28 cellular contexts compared by ENCODE assay signal in the genomic region with DNA sequence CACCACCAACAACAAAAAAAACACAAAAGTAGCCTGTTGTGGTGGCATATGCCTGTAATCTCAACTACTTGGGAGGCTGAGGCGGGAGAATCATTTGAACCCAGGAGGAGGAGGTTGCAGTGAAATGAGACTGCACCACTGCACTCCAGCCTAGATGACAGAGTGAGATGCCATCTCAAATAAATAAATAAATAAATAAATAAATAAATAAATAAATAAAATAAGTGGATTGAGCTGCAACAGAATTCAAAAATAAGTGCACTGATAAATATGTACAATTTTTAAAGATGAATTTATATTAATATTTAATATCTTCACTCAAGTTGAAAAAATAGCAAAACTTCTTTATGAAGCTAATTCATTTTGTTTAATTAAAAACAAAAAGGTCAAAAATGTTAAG.
"Had no signal": no experiment of that assay in that cellular context is flagged by ENCODE, and none has a peak within 500 bp of the region (broad histone marks: within the 10 kb centered on the region; RNA-seq: fewer than 3 reads in every experiment).

No MANE protein-coding gene starts in this region.

- FAIRE-seq: urothelium cell line had no signal

- H3K27me3 Mint-ChIP-seq: stimulated activated memory B cell treated with anti-CD40 and anti-IgM and Interleukin-4, amounts not matched to agents 10 μg/mL and 1 μg/mL and 100 μg/mL, for 72 hours; stimulated activated naive B cell treated with anti-CD40 and anti-IgM and Interleukin-4, amounts not matched to agents 10 μg/mL and 1 μg/mL and 100 μg/mL, for 72 hours; stimulated activated naive CD8-positive, alpha-beta T cell treated with anti-CD3 and anti-CD28 coated beads, Interleukin-15, Interleukin-2, amounts not matched to agents 100 ng/mL and 50 ng/mL, for 24 hours; type B pancreatic cell had no signal

- H3K27ac Mint-ChIP-seq: stimulated activated memory B cell treated with anti-CD40 and anti-IgM and Interleukin-4, amounts not matched to agents 10 μg/mL and 1 μg/mL and 100 μg/mL, for 72 hours; stimulated activated naive B cell treated with anti-CD40 and anti-IgM and Interleukin-4, amounts not matched to agents 10 μg/mL and 1 μg/mL and 100 μg/mL, for 72 hours; stimulated activated naive CD8-positive, alpha-beta T cell treated with anti-CD3 and anti-CD28 coated beads, Interleukin-15, Interleukin-2, amounts not matched to agents 100 ng/mL and 50 ng/mL, for 24 hours; type B pancreatic cell had no signal

- H3K4me1 Mint-ChIP-seq: stimulated activated memory B cell treated with anti-CD40 and anti-IgM and Interleukin-4, amounts not matched to agents 10 μg/mL and 1 μg/mL and 100 μg/mL, for 72 hours; stimulated activated naive B cell treated with anti-CD40 and anti-IgM and Interleukin-4, amounts not matched to agents 10 μg/mL and 1 μg/mL and 100 μg/mL, for 72 hours; stimulated activated naive CD8-positive, alpha-beta T cell treated with anti-CD3 and anti-CD28 coated beads, Interleukin-15, amount 100 ng/mL, for 72 hours had no signal

- H3K9me3 ChIP-seq: stomach, suprapubic skin, testis, thoracic aorta, thyroid gland, tibial artery, transverse colon, upper lobe of left lung, upper lobe of right lung, uterus, vagina had no signal

- H3K9me3 Mint-ChIP-seq: stimulated activated memory B cell treated with anti-CD40 and anti-IgM and Interleukin-4, amounts not matched to agents 10 μg/mL and 1 μg/mL and 100 μg/mL, for 72 hours; stimulated activated naive CD8-positive, alpha-beta T cell treated with anti-CD3 and anti-CD28 coated beads, Interleukin-15, amount 100 ng/mL, for 72 hours; stimulated activated naive CD8-positive, alpha-beta T cell treated with anti-CD3 and anti-CD28 coated beads, Interleukin-15, Interleukin-2, amounts not matched to agents 100 ng/mL and 50 ng/mL, for 24 hours had no signal

- H3K36me3 Mint-ChIP-seq: stimulated activated memory B cell treated with anti-CD40 and anti-IgM and Interleukin-4, amounts not matched to agents 10 μg/mL and 1 μg/mL and 100 μg/mL, for 72 hours; stimulated activated naive B cell treated with anti-CD40 and anti-IgM and Interleukin-4, amounts not matched to agents 10 μg/mL and 1 μg/mL and 100 μg/mL, for 72 hours; type B pancreatic cell had no signal

- H3K4me3 Mint-ChIP-seq: stimulated activated memory B cell treated with anti-CD40 and anti-IgM and Interleukin-4, amounts not matched to agents 10 μg/mL and 1 μg/mL and 100 μg/mL, for 72 hours; stimulated activated naive B cell treated with anti-CD40 and anti-IgM and Interleukin-4, amounts not matched to agents 10 μg/mL and 1 μg/mL and 100 μg/mL, for 72 hours; stimulated activated naive CD8-positive, alpha-beta T cell treated with anti-CD3 and anti-CD28 coated beads, Interleukin-15, amount 100 ng/mL, for 72 hours; stimulated activated naive CD8-positive, alpha-beta T cell treated with anti-CD3 and anti-CD28 coated beads, Interleukin-15, Interleukin-2, amounts not matched to agents 100 ng/mL and 50 ng/mL, for 24 hours; type B pancreatic cell had no signal

- H3K4me1 ChIP-seq: stomach, suprapubic skin, testis, thyroid gland, tibial artery, tibial nerve, transverse colon, upper lobe of left lung, upper lobe of right lung, uterus, vagina had no signal

- H3K36me3 ChIP-seq: stomach, suprapubic skin, thoracic aorta, thyroid gland, tibial artery, tibial nerve, transverse colon, upper lobe of left lung, upper lobe of right lung, uterus, vagina had no signal

- H3K27me3 ChIP-seq: stomach, suprapubic skin, testis, thyroid gland, tibial artery, tibial nerve, transverse colon, upper lobe of left lung, upper lobe of right lung, uterus, vagina had no signal

- DNase-seq: stimulated activated CD4-positive, alpha-beta T cell treated with anti-CD3 and anti-CD28 coated beads, Interleukin-2, amount 100 ng/mL, for 48 hours; stimulated activated CD4-positive, alpha-beta T cell treated with anti-CD3 and anti-CD28 coated beads, Interleukin-4, amount 100 ng/mL, for 1 hour; stimulated activated CD4-positive, alpha-beta T cell treated with anti-CD3 and anti-CD28 coated beads, Interleukin-4, amount 100 ng/mL, for 24 hours; stimulated activated CD4-positive, alpha-beta T cell treated with anti-CD3 and anti-CD28 coated beads, Interleukin-4, amount 100 ng/mL, for 4 hours; stimulated activated CD8-positive, alpha-beta memory T cell treated with anti-CD3 and anti-CD28 coated beads, Interleukin-4, amount 100 ng/mL, for 48 hours; stimulated activated naive B cell treated with anti-CD40 and anti-IgM and Interleukin-4, amounts not matched to agents 10 μg/mL and 1 μg/mL and 100 μg/mL, for 72 hours; stimulated activated naive CD4-positive, alpha-beta T cell; stimulated activated naive CD4-positive, alpha-beta T cell treated with Interleukin-2 at 50 U/mL for 16 hours; stimulated activated naive CD8-positive, alpha-beta T cell treated with anti-CD3 and anti-CD28 coated beads, Interleukin-15, amount 100 ng/mL, for 72 hours; stimulated activated naive CD8-positive, alpha-beta T cell treated with anti-CD3 and anti-CD28 coated beads, Interleukin-15, Interleukin-2, amounts not matched to agents 100 U/mL and 50 U/mL, for 24 hours; stomach; substantia nigra; testis; thyroid gland; tibial artery; transverse colon; trophoblast cell; upper lobe of left lung; upper lobe of right lung; uterus had no signal

- ATAC-seq: stimulated activated naive B cell treated with anti-CD40 and anti-IgM and Interleukin-4, amounts not matched to agents 10 μg/mL and 1 μg/mL and 100 μg/mL, for 72 hours; stimulated activated naive CD8-positive, alpha-beta T cell treated with anti-CD3 and anti-CD28 coated beads, Interleukin-15, amount 100 ng/mL, for 72 hours; stimulated activated naive CD8-positive, alpha-beta T cell treated with anti-CD3 and anti-CD28 coated beads, Interleukin-15, Interleukin-2, amounts not matched to agents 100 U/mL and 50 U/mL, for 24 hours had no signal

- H3K27ac ChIP-seq: stomach, suprapubic skin, testis, thoracic aorta, thyroid gland, tibial artery, tibial nerve, transverse colon, upper lobe of left lung, upper lobe of right lung, uterus, vagina had no signal

- H3K4me3 ChIP-seq: stomach, suprapubic skin, testis, thoracic aorta, thyroid gland, tibial artery, tibial nerve, transverse colon, upper lobe of left lung, upper lobe of right lung, uterus, vagina had no signal
